In genomic region chr16:84115919-84116719, GRCh38 we compare ENCODE assay signal across 8 cellular contexts.
DNase-seq lines count a peak whose midpoint lies in the region; ATAC-seq and TF ChIP-seq lines count a peak whose summit lies in the region.

No MANE protein-coding gene starts in this region.

- no peaks in the 10 kb centered on the region for H3K27me3 ChIP-seq in layer of hippocampus (ENCODE audit: control insufficient read depth, insufficient read depth, low read length)

- H3K4me3 ChIP-seq in cardiac fibroblast (replicated peaks in 1 of 2; ENCODE audit: low read depth in 2 of 2, low read length in 2 of 2) = peak overlapping the region; percentile 79 to 97

- DNase-seq in EL (peak; percentile 46), SHP77 treated with DMSO at 0.1 percent for 48 hours (lab: John Stamatoyannopoulos, UW) (peak; percentile 12), cardiac fibroblast (ENCODE audit: low read depth in 2 of 2) (peak; percentile 42 to 58), amniotic stem cell (lab: John Stamatoyannopoulos, UW) (no peak)
- peak; percentile 29 for DNase-seq in stimulated activated CD8-positive, alpha-beta memory T cell treated with anti-CD3 and anti-CD28 coated beads, Interleukin-15, amount 100 ng/mL, for 1 hour (ENCODE audit: low read depth)

- no peak for TF ChIP-seq CTCF in cardiac fibroblast (IDR thresholded peaks at IDR 0.05; ENCODE audit: low read depth, low read length)

- peak; percentile 40 for ATAC-seq in GM19395 (IDR thresholded peaks at IDR 0.05; ENCODE audit: unreplicated experiment)
- ATAC-seq in HG03439 (IDR thresholded peaks at IDR 0.05; ENCODE audit: unreplicated experiment) = peak; percentile 40

- H3K27ac ChIP-seq in layer of hippocampus (ENCODE audit: low read depth, low read length) = peak overlapping the region; percentile 89
